In the genomic region with DNA sequence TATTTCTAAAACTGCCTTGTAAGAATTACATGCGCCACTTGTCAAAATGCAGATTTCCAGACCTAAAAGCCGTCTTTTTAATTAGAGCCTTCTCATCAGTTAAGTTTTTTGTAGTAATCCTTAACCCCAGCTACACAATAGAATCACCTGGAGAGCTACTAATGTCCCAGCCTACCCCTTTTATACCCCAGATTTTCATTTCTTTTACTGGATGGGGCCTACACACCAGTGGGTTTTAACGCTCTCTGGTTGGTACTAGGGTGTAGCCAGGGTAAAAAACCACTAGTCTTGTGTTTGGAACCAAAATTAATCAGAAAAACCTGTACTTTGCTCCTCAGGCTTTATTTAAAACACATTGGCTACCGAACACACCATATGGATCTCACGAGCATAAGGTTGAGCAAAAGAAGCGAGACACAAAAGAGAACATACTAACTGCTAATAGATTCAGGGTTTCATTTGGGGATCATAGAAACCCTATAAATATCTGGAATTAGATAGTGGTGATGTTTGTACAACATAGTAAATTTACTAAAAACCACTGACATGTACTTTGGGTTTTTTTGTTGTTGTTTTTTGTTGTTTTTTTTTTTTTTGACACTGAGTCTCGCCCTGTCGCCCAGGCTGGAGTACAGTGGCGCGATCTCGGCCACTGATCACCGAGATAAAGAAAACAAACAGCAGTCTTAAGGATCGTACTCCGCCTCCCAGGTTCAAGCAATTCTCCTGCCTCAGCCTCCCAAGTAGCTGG, we compare ENCODE assay signal across 1 cellular context.
TF ChIP-seq lines count a peak whose summit lies in the region.

No MANE protein-coding gene starts in this region.

TF ChIP-seq in liver, 16 proteins besides CTCF, POLR2A, EP300 and RAD21 (continued from another document):
- no peak for TF ChIP-seq REST (IDR thresholded peaks at IDR 0.05)
